8 cellular contexts compared by ENCODE assay signal in genomic region chr2:201127570-201127969, GRCh38. TPM values are rescaled to one million over a fixed set of nuclear protein-coding genes. Genes with fewer than 3 reads are reported as not detected.
DNase-seq lines count a peak whose midpoint lies in the region; ATAC-seq and TF ChIP-seq lines count a peak whose summit lies in the region.

No MANE protein-coding gene starts in this region.

- peak overlapping the region; percentile 89 for H3K4me3 Mint-ChIP-seq in central memory CD8-positive, alpha-beta T cell

- POLR2A ChIA-PET in GM10248 (lab: Yijun Ruan, JAX), result interaction anchor here (1.3 kb wide), 1 partner anchor 10 kb away, joined by 6 read pairs; no protein-coding TSS in a partner anchor

- H3K9me3 Mint-ChIP-seq in central memory CD8-positive, alpha-beta T cell, result no peaks in the 10 kb centered on the region

- peaks cover 100% of the 10 kb centered on the region for H3K4me1 ChIP-seq in lower lobe of right lung

- DNase-seq in GM06990 (ENCODE audit: extremely low read depth, insufficient read length) (no peak), lower lobe of right lung (no peak), substantia nigra (lab: John Stamatoyannopoulos, UW) (peak in 21 of 49 donors; percentile 10 to 66 (median 30)), GM10248 (ENCODE audit: extremely low spot score) (no peak)
- DNase-seq in central memory CD8-positive, alpha-beta T cell (ENCODE audit: low spot score in 2 of 2), result no peak

- peaks cover 57% of the 10 kb centered on the region for H3K36me3 Mint-ChIP-seq in central memory CD8-positive, alpha-beta T cell (ENCODE audit: insufficient read depth)

- TF ChIP-seq CTCF in GM06990 (IDR thresholded peaks at IDR 0.05; ENCODE audit: insufficient read depth, low read length, poor library complexity, severe bottlenecking) (no peak), lower lobe of right lung (IDR thresholded peaks at IDR 0.05) (no peak), GM10248 (IDR thresholded peaks at IDR 0.05; ENCODE audit: control extremely low read depth, extremely low read depth, low read depth, missing control alignments) (no peak)

- H3K9me3 ChIP-seq in lower lobe of right lung, result no peaks in the 10 kb centered on the region

- intact Hi-C loops in lower lobe of right lung (cut with DNase I), result no loop called here

- ATAC-seq in SK-N-SH treated with all-trans-retinoic acid at 6 μM for 48 hours (peak; percentile 74), lower lobe of right lung (no peak), HG02642 (IDR thresholded peaks at IDR 0.05; ENCODE audit: poor library complexity, unreplicated experiment) (no peak), HG03460 (IDR thresholded peaks at IDR 0.05; ENCODE audit: unreplicated experiment) (no peak)
- ATAC-seq in central memory CD8-positive, alpha-beta T cell (replicated peaks; ENCODE audit: extremely low read depth, poor library complexity, severe bottlenecking), result no peak

- no peaks in the 10 kb centered on the region for H3K27me3 Mint-ChIP-seq in central memory CD8-positive, alpha-beta T cell

- CTCF ChIA-PET in GM10248 (lab: Yijun Ruan, JAX), result interaction anchor here (1.0 to 1.7 kb wide), 3 partner anchors 25 to 222 kb away, joined by 3 to 6 read pairs (median 3); no protein-coding TSS in a partner anchor

- H3K4me1 Mint-ChIP-seq in central memory CD8-positive, alpha-beta T cell, result peaks cover 84% of the 10 kb centered on the region

- peak overlapping the region; percentile 99 for H3K27ac Mint-ChIP-seq in central memory CD8-positive, alpha-beta T cell (ENCODE audit: low read depth)

- H3K27ac ChIP-seq in lower lobe of right lung, result peak overlapping the region; percentile 100
- peak overlapping the region; percentile 87 for H3K27ac ChIP-seq in substantia nigra (ENCODE audit: low read depth, low read length, poor library complexity, severe bottlenecking)

- H3K4me3 ChIP-seq in GM06990 (replicated peaks; ENCODE audit: low read depth, low read length), result peak overlapping the region; percentile 60
- peak overlapping the region; percentile 77 for H3K4me3 ChIP-seq in lower lobe of right lung

- H3K27me3 ChIP-seq in GM06990 (replicated peaks; ENCODE audit: control insufficient read depth, insufficient read depth, low read length) (no peaks in the 10 kb centered on the region), lower lobe of right lung (ENCODE audit: low read depth) (no peaks in the 10 kb centered on the region)

- H3K36me3 ChIP-seq in GM06990 (ENCODE audit: control insufficient read depth, insufficient read depth, low read length) (no peaks in the 10 kb centered on the region; the same call in none of the 2 replicates), lower lobe of right lung (peaks cover 33% of the 10 kb centered on the region)

TF ChIP-seq in SK-N-SH treated with all-trans-retinoic acid at 6 μM for 48 hours, 23 proteins besides CTCF, POLR2A, EP300 and RAD21:
- 0 out of 2 replicates have a peak, but pooled peaks have one; percentile 11 for TF ChIP-seq ISL1 (CRISPR knock-in tag; IDR thresholded peaks at IDR 0.05)
- TF ChIP-seq CSDC2 (CRISPR knock-in tag; IDR thresholded peaks at IDR 0.05), result peak; percentile 66; the same call in 1 of the 2 replicates
- TF ChIP-seq SNAI2 (CRISPR knock-in tag; IDR thresholded peaks at IDR 0.05), result peak; percentile 81
- no peak for TF ChIP-seq POU6F1 (CRISPR knock-in tag; IDR thresholded peaks at IDR 0.05; ENCODE audit: borderline replicate concordance, low read depth)

RNA-seq across cellular contexts. Expression of gene CFLAR, which starts 11.6 kb away (rescaled TPM):
- 345 TPM for total RNA-seq in lower lobe of right lung

RNA-seq across cellular contexts. Expression of gene CASP10, which starts 55.4 kb away (rescaled TPM):
- 26.7 TPM for total RNA-seq in lower lobe of right lung

RNA-seq across cellular contexts. Expression of gene NDUFB3, which starts 55.8 kb away (rescaled TPM):
- 73.8 TPM for total RNA-seq in lower lobe of right lung

RNA-seq across cellular contexts. Expression of gene HYCC2, which starts 56.1 kb away (rescaled TPM):
- 36.7 TPM for total RNA-seq in lower lobe of right lung
